1 cellular context compared by ENCODE assay signal in the genomic region with DNA sequence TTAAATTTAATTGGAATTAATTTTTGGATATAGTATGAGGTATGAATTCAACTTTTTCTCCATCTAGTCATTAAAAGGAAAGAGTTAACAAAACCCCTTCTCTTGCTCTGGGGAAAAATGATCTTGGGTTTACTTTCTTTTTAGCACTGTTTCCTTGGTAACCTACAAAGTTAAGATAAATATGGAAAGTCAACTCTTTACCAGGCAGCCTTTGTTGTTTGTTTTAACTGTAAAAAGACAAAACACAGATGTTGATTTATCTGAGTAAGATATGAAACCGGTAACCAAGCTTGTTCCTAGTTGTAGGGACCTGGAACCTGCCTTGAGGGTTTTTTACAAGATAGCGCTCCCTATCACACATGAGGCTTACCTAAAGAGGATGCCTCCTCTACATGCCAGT.
TF ChIP-seq lines count a peak whose summit lies in the region.

No MANE protein-coding gene starts in this region.

TF ChIP-seq in K562, 482 proteins besides CTCF, POLR2A, EP300 and RAD21:
- TF ChIP-seq RBFOX2 (IDR thresholded peaks at IDR 0.05; ENCODE audit: low read depth, low read length) (no peak), RFX1 (IDR thresholded peaks at IDR 0.05) (peak; percentile 26; the same call in 1 of the 2 replicates), ZNF174 (CRISPR knock-in tag; IDR thresholded peaks at IDR 0.05) (no peak), NR2F6 (CRISPR knock-in tag; IDR thresholded peaks at IDR 0.05) (no peak)
